ENCODE assay signal across 17 cellular contexts in genomic region chr20:33349493-33349892, GRCh38. TPM values are rescaled to one million over a fixed set of nuclear protein-coding genes. Genes with fewer than 3 reads are reported as not detected.
DNase-seq lines count a peak whose midpoint lies in the region; ATAC-seq lines count a peak whose summit lies in the region.
"Had no signal": no experiment of that assay in that cellular context is flagged by ENCODE, and none has a peak within 500 bp of the region (broad histone marks: within the 10 kb centered on the region; RNA-seq: fewer than 3 reads in every experiment).

No MANE protein-coding gene starts in this region.

- H3K4me3 Mint-ChIP-seq in CD8-positive, alpha-beta memory T cell: no peak overlapping the region
- H3K4me3 Mint-ChIP-seq in central memory CD8-positive, alpha-beta T cell: no peak overlapping the region

- DNase-seq in activated effector memory CD4-positive, alpha-beta T cell treated with anti-CD3 and anti-CD28 coated beads, Interleukin-2, amount 50 U/mL, for 16 hours: peak; percentile 31
- no peak for DNase-seq in activated effector memory CD4-positive, alpha-beta T cell treated with Interleukin-2 at 50 U/mL for 16 hours
- DNase-seq in CD8-positive, alpha-beta memory T cell: no peak
- no peak for DNase-seq in central memory CD8-positive, alpha-beta T cell (ENCODE audit: low spot score in 2 of 2)
- DNase-seq in NCI-H226 (no peak), CD1c-positive myeloid dendritic cell (ENCODE audit: extremely low spot score) (no peak)
- DNase-seq: AML-193, Caco-2, GDM1, GM23248, IMR-90 had no signal

- POLR2A ChIA-PET in CD8-positive, alpha-beta memory T cell (lab: Charles Lee): no interaction called here

- H3K27ac Mint-ChIP-seq in CD8-positive, alpha-beta memory T cell: peak overlapping the region in 5 of 8 donors; percentile 76 to 97 (median 87)
- H3K27ac Mint-ChIP-seq in central memory CD8-positive, alpha-beta T cell (ENCODE audit: low read depth): peak overlapping the region; percentile 26

- H3K36me3 Mint-ChIP-seq in CD8-positive, alpha-beta memory T cell: peaks cover 4 to 53% (median 9%) of the 10 kb centered on the region in 3 donors
- H3K36me3 Mint-ChIP-seq in central memory CD8-positive, alpha-beta T cell (ENCODE audit: insufficient read depth): peaks cover 11% of the 10 kb centered on the region

- CTCF ChIA-PET in CD8-positive, alpha-beta memory T cell (lab: Charles Lee): no interaction called here

- H3K27ac ChIP-seq in CD8-positive, alpha-beta memory T cell (ENCODE audit: low read depth, low read length): no peak overlapping the region
- H3K27ac ChIP-seq: 22Rv1, A549, C4-2B, GM23248 had no signal

- H3K9me3 Mint-ChIP-seq in CD8-positive, alpha-beta memory T cell: no peaks in the 10 kb centered on the region
- no peaks in the 10 kb centered on the region for H3K9me3 Mint-ChIP-seq in central memory CD8-positive, alpha-beta T cell

- peaks cover 4% of the 10 kb centered on the region for H3K36me3 ChIP-seq in CD8-positive, alpha-beta memory T cell (ENCODE audit: insufficient read depth, low read length)
- H3K36me3 ChIP-seq: HAP-1 had no signal

- H3K9me3 ChIP-seq in CD8-positive, alpha-beta memory T cell (ENCODE audit: low read length): no peaks in the 10 kb centered on the region
- H3K9me3 ChIP-seq: A549, Caco-2, HAP-1 had no signal

- no peaks in the 10 kb centered on the region for H3K27me3 ChIP-seq in CD8-positive, alpha-beta memory T cell (ENCODE audit: insufficient read depth, low read length, poor library complexity, severe bottlenecking)

- no peaks in the 10 kb centered on the region for H3K27me3 Mint-ChIP-seq in CD8-positive, alpha-beta memory T cell
- no peaks in the 10 kb centered on the region for H3K27me3 Mint-ChIP-seq in central memory CD8-positive, alpha-beta T cell

- ATAC-seq in central memory CD8-positive, alpha-beta T cell (replicated peaks; ENCODE audit: extremely low read depth, poor library complexity, severe bottlenecking): no peak
- no peak for ATAC-seq in HG03521 (IDR thresholded peaks at IDR 0.05; ENCODE audit: unreplicated experiment)
- ATAC-seq: A549, K562 had no signal

- H3K4me1 ChIP-seq in CD8-positive, alpha-beta memory T cell (ENCODE audit: insufficient read depth, low read length): no peaks in the 10 kb centered on the region
- H3K4me1 ChIP-seq: A549, HAP-1 had no signal

- H3K4me3 ChIP-seq in CD8-positive, alpha-beta memory T cell (ENCODE audit: low read length): no peak overlapping the region
- H3K4me3 ChIP-seq: A549, GM23248, HAP-1, K562 had no signal

- peaks cover 0 to 11% (median 5%) of the 10 kb centered on the region in 3 donors for H3K4me1 Mint-ChIP-seq in CD8-positive, alpha-beta memory T cell
- H3K4me1 Mint-ChIP-seq in central memory CD8-positive, alpha-beta T cell: peaks cover 5% of the 10 kb centered on the region

RNA-seq across cellular contexts. Expression of gene CDK5RAP1, which starts 51.8 kb away (rescaled TPM):
- total RNA-seq in CD8-positive, alpha-beta memory T cell: 10 to 100 TPM; 41.6 to 46.4 TPM
- polyA plus RNA-seq in CD8-positive, alpha-beta memory T cell: 33.5 TPM
